32 cellular contexts compared by ENCODE assay signal in the genomic region with DNA sequence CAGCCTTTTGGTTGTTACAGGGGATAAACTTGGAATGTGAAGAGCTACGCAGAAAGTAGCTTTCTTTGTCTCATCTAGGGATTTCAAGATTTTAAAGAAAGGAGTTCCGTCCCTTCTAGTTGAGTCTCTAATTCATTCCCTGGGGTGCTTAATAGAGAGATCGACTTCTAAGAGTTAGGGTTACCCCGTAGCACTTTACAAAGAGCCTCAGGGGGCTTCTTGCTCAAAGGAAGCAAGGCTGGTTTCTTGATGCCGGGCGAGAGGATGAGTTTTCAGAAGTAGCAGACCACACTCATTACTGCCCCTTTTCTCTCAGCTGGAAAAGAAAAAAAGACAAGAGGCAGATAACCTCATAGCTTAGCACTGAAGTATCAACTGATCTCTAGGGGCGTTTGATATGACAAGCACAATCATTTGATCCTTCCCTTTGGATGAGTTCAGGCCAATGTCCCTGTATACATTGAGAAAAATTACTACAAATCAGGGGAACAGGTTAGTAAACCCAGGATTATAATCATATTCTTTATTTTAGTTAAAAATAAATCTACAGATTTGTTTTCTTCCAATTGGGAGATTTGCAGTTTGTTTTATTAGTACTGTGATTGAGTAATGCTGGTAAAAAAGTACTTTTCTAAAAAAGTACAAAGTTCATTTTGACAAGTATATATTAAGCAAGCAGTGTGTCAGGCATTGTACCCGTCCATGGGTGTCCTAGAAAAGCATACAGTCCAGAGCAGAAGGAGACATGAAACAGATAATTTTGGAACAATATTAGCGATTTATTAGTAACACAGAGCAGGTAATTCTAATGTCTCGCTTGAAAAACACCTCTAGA. TPM values are rescaled to one million over a fixed set of nuclear protein-coding genes. Genes with fewer than 3 reads are reported as not detected.
"Had no signal": no experiment of that assay in that cellular context is flagged by ENCODE, and none has a peak within 500 bp of the region (broad histone marks: within the 10 kb centered on the region; RNA-seq: fewer than 3 reads in every experiment).

No MANE protein-coding gene starts in this region.

- H3K36me3 ChIP-seq: esophagus squamous epithelium, heart right ventricle, neutrophil, ovary, uterus had no signal

- DNase-seq: activated CD4-positive, alpha-beta T cell treated with anti-CD3 and anti-CD28 coated beads for 1 hour; activated CD4-positive, alpha-beta T cell treated with anti-CD3 and anti-CD28 coated beads, Interleukin-2, amount 50 U/mL, for 1 hour; activated CD8-positive, alpha-beta T cell treated with anti-CD3 and anti-CD28 coated beads for 36 hours; activated gamma-delta T cell treated with Interleukin-2 at 50 U/mL for 16 hours; activated naive CD4-positive, alpha-beta T cell treated with anti-CD3 and anti-CD28 coated beads, Interleukin-2, amount 50 U/mL, for 16 hours; activated T-cell treated with anti-CD3 and anti-CD28 coated beads, Interleukin-2, amount 50 U/mL, for 4 hours; amniotic stem cell; caudate nucleus; cortex of kidney; endodermal cell; esophagus squamous epithelium; foreskin melanocyte; heart right ventricle; midbrain; naive thymus-derived CD4-positive, alpha-beta T cell; ovary; stimulated activated CD4-positive, alpha-beta T cell treated with anti-CD3 and anti-CD28 coated beads, Interleukin-1b, Interleukin-23, amount 100 ng/mL, for 48 hours; stimulated activated CD4-positive, alpha-beta T cell treated with anti-CD3 and anti-CD28 coated beads, Interleukin-4, amount 100 ng/mL, for 4 hours; stimulated activated CD8-positive, alpha-beta memory T cell treated with anti-CD3 and anti-CD28 coated beads, Interleukin-4, amount 100 ng/mL, for 48 hours; stimulated activated naive CD8-positive, alpha-beta T cell treated with anti-CD3 and anti-CD28 coated beads, Interleukin-15, amount 100 ng/mL, for 72 hours; substantia nigra; T-helper 9 cell; uterus had no signal

- H3K4me3 Mint-ChIP-seq: activated CD8-positive, alpha-beta T cell treated with anti-CD3 and anti-CD28 coated beads for 36 hours; activated T-cell treated with anti-CD3 and anti-CD28 coated beads, Interleukin-2, amount 50 U/mL, for 4 hours; activated T-helper 17 cell treated with anti-CD3 and anti-CD28 coated beads, Interleukin-2, amount 50 U/mL, for 72 hours; endodermal cell; naive thymus-derived CD4-positive, alpha-beta T cell; stimulated activated memory B cell treated with anti-CD40 and anti-IgM and Interleukin-4, amounts not matched to agents 10 μg/mL and 1 μg/mL and 100 μg/mL, for 72 hours; stimulated activated naive CD8-positive, alpha-beta T cell treated with anti-CD3 and anti-CD28 coated beads, Interleukin-15, amount 100 ng/mL, for 72 hours; T-helper 1 cell treated with Interleukin-12 subunit alpha and Interleukin-12 subunit beta and Interleukin-4 antibody, amounts not matched to agents 30 μg/mL and 1 μg/mL, for 36 hours; type B pancreatic cell had no signal

- H3K4me1 Mint-ChIP-seq: activated T-helper 17 cell treated with anti-CD3 and anti-CD28 coated beads, Interleukin-2, amount 50 U/mL, for 72 hours; naive thymus-derived CD4-positive, alpha-beta T cell; stimulated activated memory B cell treated with anti-CD40 and anti-IgM and Interleukin-4, amounts not matched to agents 10 μg/mL and 1 μg/mL and 100 μg/mL, for 72 hours; stimulated activated naive CD8-positive, alpha-beta T cell treated with anti-CD3 and anti-CD28 coated beads, Interleukin-15, amount 100 ng/mL, for 72 hours had no signal

- H3K9me3 ChIP-seq: esophagus squamous epithelium, heart right ventricle, neutrophil, ovary, uterus had no signal

- H3K27me3 ChIP-seq: ovary, uterus had no signal

- H3K9me3 Mint-ChIP-seq: activated CD8-positive, alpha-beta T cell treated with anti-CD3 and anti-CD28 coated beads for 36 hours; activated T-cell treated with anti-CD3 and anti-CD28 coated beads, Interleukin-2, amount 50 U/mL, for 4 hours; activated T-helper 17 cell treated with anti-CD3 and anti-CD28 coated beads, Interleukin-2, amount 50 U/mL, for 72 hours; endodermal cell; stimulated activated memory B cell treated with anti-CD40 and anti-IgM and Interleukin-4, amounts not matched to agents 10 μg/mL and 1 μg/mL and 100 μg/mL, for 72 hours; stimulated activated naive CD8-positive, alpha-beta T cell treated with anti-CD3 and anti-CD28 coated beads, Interleukin-15, amount 100 ng/mL, for 72 hours; T-helper 1 cell treated with Interleukin-12 subunit alpha and Interleukin-12 subunit beta and Interleukin-4 antibody, amounts not matched to agents 30 μg/mL and 1 μg/mL, for 36 hours; type B pancreatic cell had no signal

- H3K27ac Mint-ChIP-seq: activated CD8-positive, alpha-beta T cell treated with anti-CD3 and anti-CD28 coated beads for 36 hours; activated T-helper 17 cell treated with anti-CD3 and anti-CD28 coated beads, Interleukin-2, amount 50 U/mL, for 72 hours; endodermal cell; naive thymus-derived CD4-positive, alpha-beta T cell; progenitor cell of endocrine pancreas; stimulated activated memory B cell treated with anti-CD40 and anti-IgM and Interleukin-4, amounts not matched to agents 10 μg/mL and 1 μg/mL and 100 μg/mL, for 72 hours; stimulated activated naive CD8-positive, alpha-beta T cell treated with anti-CD3 and anti-CD28 coated beads, Interleukin-15, amount 100 ng/mL, for 72 hours; T-helper 1 cell treated with Interleukin-12 subunit alpha and Interleukin-12 subunit beta and Interleukin-4 antibody, amounts not matched to agents 30 μg/mL and 1 μg/mL, for 36 hours; type B pancreatic cell had no signal

- H3K36me3 Mint-ChIP-seq: naive thymus-derived CD4-positive, alpha-beta T cell; stimulated activated memory B cell treated with anti-CD40 and anti-IgM and Interleukin-4, amounts not matched to agents 10 μg/mL and 1 μg/mL and 100 μg/mL, for 72 hours; type B pancreatic cell had no signal

- H3K27me3 Mint-ChIP-seq: progenitor cell of endocrine pancreas, type B pancreatic cell had no signal

- H3K4me1 ChIP-seq: esophagus squamous epithelium, heart right ventricle, uterus had no signal

- ATAC-seq: activated CD8-positive, alpha-beta T cell treated with anti-CD3 and anti-CD28 coated beads for 36 hours; activated T-cell treated with anti-CD3 and anti-CD28 coated beads, Interleukin-2, amount 50 U/mL, for 4 hours; activated T-helper 17 cell treated with anti-CD3 and anti-CD28 coated beads, Interleukin-2, amount 50 U/mL, for 72 hours; heart right ventricle; naive thymus-derived CD4-positive, alpha-beta T cell; stimulated activated memory B cell treated with anti-CD40 and anti-IgM and Interleukin-4, amounts not matched to agents 10 μg/mL and 1 μg/mL and 100 μg/mL, for 72 hours; stimulated activated naive CD8-positive, alpha-beta T cell treated with anti-CD3 and anti-CD28 coated beads, Interleukin-15, amount 100 ng/mL, for 72 hours had no signal

- H3K27ac ChIP-seq: epithelial cell of prostate, esophagus squamous epithelium, heart right ventricle, neutrophil, ovary, uterus had no signal

- H3K4me3 ChIP-seq: esophagus squamous epithelium, heart right ventricle, ovary, smooth muscle cell, uterus had no signal

RNA-seq across cellular contexts. Expression of gene ELMOD1, which starts 18.7 kb away (rescaled TPM):
- total RNA-seq: activated CD8-positive, alpha-beta T cell treated with anti-CD3 and anti-CD28 coated beads for 36 hours; activated T-cell treated with anti-CD3 and anti-CD28 coated beads, Interleukin-2, amount 50 U/mL, for 4 hours; activated T-helper 17 cell treated with anti-CD3 and anti-CD28 coated beads, Interleukin-2, amount 50 U/mL, for 72 hours; esophagus squamous epithelium; glomerular endothelial cell; naive thymus-derived CD4-positive, alpha-beta T cell had no signal
